ENCODE assay signal across 20 cellular contexts in the genomic region with DNA sequence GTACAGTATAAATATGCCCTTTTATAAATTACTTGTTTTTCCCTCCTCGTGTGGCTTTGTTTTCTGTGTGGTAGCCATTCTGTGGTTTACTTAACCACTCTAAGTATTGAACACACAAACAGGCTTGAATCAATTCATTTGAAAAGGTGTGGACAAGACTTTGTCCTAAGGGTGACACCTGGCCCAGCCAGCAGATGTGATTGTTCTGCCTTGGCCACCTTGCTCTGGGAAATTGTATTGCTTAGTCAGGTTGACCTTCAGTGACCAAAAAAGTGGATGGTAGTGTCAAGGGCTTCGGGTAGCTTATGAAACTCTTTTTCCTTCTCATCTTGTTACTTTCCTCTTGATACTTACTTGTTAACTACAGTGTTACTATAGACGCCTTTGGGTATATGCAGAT.
DNase-seq lines count a peak whose midpoint lies in the region; ATAC-seq, FAIRE-seq and TF ChIP-seq lines count a peak whose summit lies in the region.
"Had no signal": no experiment of that assay in that cellular context is flagged by ENCODE, and none has a peak within 500 bp of the region (broad histone marks: within the 10 kb centered on the region; RNA-seq: fewer than 3 reads in every experiment).

No MANE protein-coding gene starts in this region.

- peaks cover 85% of the 10 kb centered on the region for H3K4me1 ChIP-seq in A549
- peaks cover 68% of the 10 kb centered on the region for H3K4me1 ChIP-seq in CD4-positive, CD25-positive, alpha-beta regulatory T cell (ENCODE audit: control insufficient read depth, insufficient read depth, low read length, poor library complexity, severe bottlenecking)

- H3K36me3 Mint-ChIP-seq in CD4-positive, CD25-positive, alpha-beta regulatory T cell: peaks cover 12% of the 10 kb centered on the region
- peaks cover 76% of the 10 kb centered on the region for H3K36me3 Mint-ChIP-seq in activated CD8-positive, alpha-beta T cell treated with anti-CD3 and anti-CD28 coated beads, Interleukin-2, amount 10 ng/mL, durations not matched to agents 7 days and 5 days (ENCODE audit: low read depth)
- H3K36me3 Mint-ChIP-seq in naive B cell: peaks cover 17 to 21% of the 10 kb centered on the region in 2 donors

- peak overlapping the region; percentile 48 to 91 (median 65) for H3K27ac Mint-ChIP-seq in CD4-positive, CD25-positive, alpha-beta regulatory T cell
- peak overlapping the region; percentile 31 for H3K27ac Mint-ChIP-seq in activated CD8-positive, alpha-beta T cell treated with anti-CD3 and anti-CD28 coated beads, Interleukin-2, amount 10 ng/mL, durations not matched to agents 7 days and 5 days
- peak overlapping the region; percentile 26 to 95 (median 78) for H3K27ac Mint-ChIP-seq in naive B cell

- no peak for TF ChIP-seq RAD21 in A549 (conservative IDR thresholded peaks at IDR 0.05 in 1 of 2, IDR thresholded peaks at IDR 0.05 in 1 of 2)

- H3K27me3 Mint-ChIP-seq in CD4-positive, CD25-positive, alpha-beta regulatory T cell: peaks cover 4% of the 10 kb centered on the region
- no peaks in the 10 kb centered on the region for H3K27me3 Mint-ChIP-seq in activated CD8-positive, alpha-beta T cell treated with anti-CD3 and anti-CD28 coated beads, Interleukin-2, amount 10 ng/mL, durations not matched to agents 7 days and 5 days (ENCODE audit: low read depth)
- H3K27me3 Mint-ChIP-seq in naive B cell: no peaks in the 10 kb centered on the region

- 23% methylated on average over 3 of the region's 3 CpGs for WGBS in A549 (ENCODE audit: missing lambda C conversion rate)

- DNase-seq in A549 (ENCODE audit: low read depth in 1 of 2, low spot score in 1 of 2): no peak
- no peak for DNase-seq in CD4-positive, CD25-positive, alpha-beta regulatory T cell
- no peak for DNase-seq in activated CD8-positive, alpha-beta T cell treated with anti-CD3 and anti-CD28 coated beads, Interleukin-2, amount 10 ng/mL, durations not matched to agents 7 days and 5 days
- DNase-seq in naive B cell: no peak
- no peak for DNase-seq in T-helper 9 cell
- no peak for DNase-seq in stimulated activated CD8-positive, alpha-beta memory T cell treated with anti-CD3 and anti-CD28 coated beads, Interleukin-4, amount 100 ng/mL, for 48 hours
- DNase-seq in NCI-H2227 (lab: John Stamatoyannopoulos, UW; ENCODE audit: unreplicated experiment): no peak
- DNase-seq in medulla oblongata (ENCODE audit: extremely low spot score): no peak
- DNase-seq: activated effector memory CD4-positive, alpha-beta T cell treated with Interleukin-2 at 50 U/mL for 16 hours; foreskin melanocyte; mesenchymal stem cell; NCI-H146; NCI-H510A treated with DMSO at 0.1 percent for 48 hours; ovary; spleen had no signal

- peak overlapping the region; percentile 95 to 99 for H3K27ac ChIP-seq in A549
- no peak overlapping the region for H3K27ac ChIP-seq in CD4-positive, CD25-positive, alpha-beta regulatory T cell (ENCODE audit: insufficient read depth, low read length, poor library complexity, severe bottlenecking)
- H3K27ac ChIP-seq: HL-60, ovary, suprapubic skin had no signal

- H3K4me2 ChIP-seq in A549: peak overlapping the region; percentile 90

- peak overlapping the region; percentile 32; the same call in 2 of the 3 replicates for H3K4me3 ChIP-seq in A549
- H3K4me3 ChIP-seq in CD4-positive, CD25-positive, alpha-beta regulatory T cell (ENCODE audit: low read depth, low read length): no peak overlapping the region
- H3K4me3 ChIP-seq: ovary, spleen, suprapubic skin had no signal

- FAIRE-seq in A549 (lab: Jason Lieb, UNC): no peak
- FAIRE-seq: RCC 7860 had no signal

- no peak for ATAC-seq in A549
- no peak for ATAC-seq in CD4-positive, CD25-positive, alpha-beta regulatory T cell (ENCODE audit: low read depth in 2 of 2)
- no peak for ATAC-seq in activated CD8-positive, alpha-beta T cell treated with anti-CD3 and anti-CD28 coated beads, Interleukin-2, amount 10 ng/mL, durations not matched to agents 7 days and 5 days
- no peak for ATAC-seq in naive B cell (ENCODE audit: low read depth in 2 of 2)
- ATAC-seq: activated CD4-positive, CD25-positive, alpha-beta regulatory T cell treated with anti-CD3 and anti-CD28 coated beads, Interleukin-2, amount 50 U/mL, for 24 hours had no signal

- POLR2A ChIA-PET in A549 (lab: Yijun Ruan, JAX): interaction anchor here (0.9 kb wide), 1 partner anchor 11 kb away, joined by 3 read pairs; no protein-coding TSS in a partner anchor
- POLR2A ChIA-PET in activated CD8-positive, alpha-beta T cell treated with anti-CD3 and anti-CD28 coated beads, Interleukin-2, amount 10 ng/mL, durations not matched to agents 7 days and 5 days (lab: Charles Lee): no interaction called here

- peaks cover 34 to 97% (median 67%) of the 10 kb centered on the region in 4 donors for H3K4me1 Mint-ChIP-seq in CD4-positive, CD25-positive, alpha-beta regulatory T cell
- H3K4me1 Mint-ChIP-seq in activated CD8-positive, alpha-beta T cell treated with anti-CD3 and anti-CD28 coated beads, Interleukin-2, amount 10 ng/mL, durations not matched to agents 7 days and 5 days (ENCODE audit: low read depth): peaks cover 88% of the 10 kb centered on the region
- H3K4me1 Mint-ChIP-seq in naive B cell: peaks cover 70 to 89% (median 80%) of the 10 kb centered on the region in 3 donors

- no peak for TF ChIP-seq CTCF in A549 (IDR thresholded peaks at IDR 0.05)

- TF ChIP-seq POLR2A in A549 (IDR thresholded peaks at IDR 0.05; ENCODE audit: low read length): no peak

- peak overlapping the region in 2 of 4 donors; percentile 36 to 54 for H3K4me3 Mint-ChIP-seq in CD4-positive, CD25-positive, alpha-beta regulatory T cell
- peak overlapping the region; percentile 13 for H3K4me3 Mint-ChIP-seq in activated CD8-positive, alpha-beta T cell treated with anti-CD3 and anti-CD28 coated beads, Interleukin-2, amount 10 ng/mL, durations not matched to agents 7 days and 5 days
- H3K4me3 Mint-ChIP-seq in naive B cell: peak overlapping the region in 3 of 8 donors; percentile 50 to 76 (median 61)
- H3K4me3 Mint-ChIP-seq: CD14-positive monocyte had no signal

- peaks cover 4% of the 10 kb centered on the region for H3K36me3 ChIP-seq in CD4-positive, CD25-positive, alpha-beta regulatory T cell (ENCODE audit: control insufficient read depth, insufficient read depth, low read length)
- H3K36me3 ChIP-seq: ovary, suprapubic skin had no signal

- H3K27me3 ChIP-seq in CD4-positive, CD25-positive, alpha-beta regulatory T cell (ENCODE audit: control insufficient read depth, insufficient read depth, low read length): no peaks in the 10 kb centered on the region
- H3K27me3 ChIP-seq: ovary, spleen, suprapubic skin had no signal

- CTCF ChIA-PET in A549 (lab: Yijun Ruan, JAX): interaction anchor here (1.3 to 23.2 kb wide), 5 partner anchors 10 to 417 kb away, joined by 4 to 356 read pairs (median 20); no protein-coding TSS in a partner anchor
- CTCF ChIA-PET in activated CD8-positive, alpha-beta T cell treated with anti-CD3 and anti-CD28 coated beads, Interleukin-2, amount 10 ng/mL, durations not matched to agents 7 days and 5 days (lab: Charles Lee): interaction anchor here (0.9 to 9.6 kb wide), 5 partner anchors 12 to 58 kb away, joined by 3 to 180 read pairs (median 6); no protein-coding TSS in a partner anchor

- no peak for TF ChIP-seq EP300 in A549 (IDR thresholded peaks at IDR 0.05)

- peaks cover 14% of the 10 kb centered on the region for H3K9me3 ChIP-seq in A549
- H3K9me3 ChIP-seq in CD4-positive, CD25-positive, alpha-beta regulatory T cell (ENCODE audit: control insufficient read depth in 2 of 2, low read length in 2 of 2): no peaks in the 10 kb centered on the region
- H3K9me3 ChIP-seq: suprapubic skin had no signal

- H3K9me3 Mint-ChIP-seq in CD4-positive, CD25-positive, alpha-beta regulatory T cell: peaks cover 0 to 3% (median 0%) of the 10 kb centered on the region in 7 donors
- peaks cover 17% of the 10 kb centered on the region for H3K9me3 Mint-ChIP-seq in activated CD8-positive, alpha-beta T cell treated with anti-CD3 and anti-CD28 coated beads, Interleukin-2, amount 10 ng/mL, durations not matched to agents 7 days and 5 days (ENCODE audit: insufficient read depth)
- peaks cover 0 to 9% (median 7%) of the 10 kb centered on the region in 7 donors for H3K9me3 Mint-ChIP-seq in naive B cell

TF ChIP-seq in A549, 52 proteins besides CTCF, POLR2A, EP300 and RAD21 (continues in another document):
- no peak for TF ChIP-seq JUNB (IDR thresholded peaks at IDR 0.05)
- TF ChIP-seq MAX (IDR thresholded peaks at IDR 0.05): 0 out of 2 replicates have a peak, but pooled peaks have one; percentile 11
- TF ChIP-seq, protein P1, sequence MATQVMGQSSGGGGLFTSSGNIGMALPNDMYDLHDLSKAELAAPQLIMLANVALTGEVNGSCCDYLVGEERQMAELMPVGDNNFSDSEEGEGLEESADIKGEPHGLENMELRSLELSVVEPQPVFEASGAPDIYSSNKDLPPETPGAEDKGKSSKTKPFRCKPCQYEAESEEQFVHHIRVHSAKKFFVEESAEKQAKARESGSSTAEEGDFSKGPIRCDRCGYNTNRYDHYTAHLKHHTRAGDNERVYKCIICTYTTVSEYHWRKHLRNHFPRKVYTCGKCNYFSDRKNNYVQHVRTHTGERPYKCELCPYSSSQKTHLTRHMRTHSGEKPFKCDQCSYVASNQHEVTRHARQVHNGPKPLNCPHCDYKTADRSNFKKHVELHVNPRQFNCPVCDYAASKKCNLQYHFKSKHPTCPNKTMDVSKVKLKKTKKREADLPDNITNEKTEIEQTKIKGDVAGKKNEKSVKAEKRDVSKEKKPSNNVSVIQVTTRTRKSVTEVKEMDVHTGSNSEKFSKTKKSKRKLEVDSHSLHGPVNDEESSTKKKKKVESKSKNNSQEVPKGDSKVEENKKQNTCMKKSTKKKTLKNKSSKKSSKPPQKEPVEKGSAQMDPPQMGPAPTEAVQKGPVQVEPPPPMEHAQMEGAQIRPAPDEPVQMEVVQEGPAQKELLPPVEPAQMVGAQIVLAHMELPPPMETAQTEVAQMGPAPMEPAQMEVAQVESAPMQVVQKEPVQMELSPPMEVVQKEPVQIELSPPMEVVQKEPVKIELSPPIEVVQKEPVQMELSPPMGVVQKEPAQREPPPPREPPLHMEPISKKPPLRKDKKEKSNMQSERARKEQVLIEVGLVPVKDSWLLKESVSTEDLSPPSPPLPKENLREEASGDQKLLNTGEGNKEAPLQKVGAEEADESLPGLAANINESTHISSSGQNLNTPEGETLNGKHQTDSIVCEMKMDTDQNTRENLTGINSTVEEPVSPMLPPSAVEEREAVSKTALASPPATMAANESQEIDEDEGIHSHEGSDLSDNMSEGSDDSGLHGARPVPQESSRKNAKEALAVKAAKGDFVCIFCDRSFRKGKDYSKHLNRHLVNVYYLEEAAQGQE (IDR thresholded peaks at IDR 0.05): no peak
- no peak for TF ChIP-seq POLR2AphosphoS2 (conservative IDR thresholded peaks at IDR 0.05; ENCODE audit: low read length)
- no peak for TF ChIP-seq GATA3 (IDR thresholded peaks at IDR 0.05; ENCODE audit: borderline replicate concordance)
